In genomic region chr5:24208540-24209141, GRCh38 we compare ENCODE assay signal across 26 cellular contexts.
DNase-seq lines count a peak whose midpoint lies in the region; ATAC-seq and TF ChIP-seq lines count a peak whose summit lies in the region.
"Had no signal": no experiment of that assay in that cellular context is flagged by ENCODE, and none has a peak within 500 bp of the region (broad histone marks: within the 10 kb centered on the region; RNA-seq: fewer than 3 reads in every experiment).

No MANE protein-coding gene starts in this region.

- ATAC-seq in HG03571 (IDR thresholded peaks at IDR 0.05; ENCODE audit: unreplicated experiment), result no peak
- ATAC-seq in HG03196 (IDR thresholded peaks at IDR 0.05; ENCODE audit: unreplicated experiment), result no peak
- ATAC-seq: activated CD8-positive, alpha-beta memory T cell treated with anti-CD3 and anti-CD28 coated beads, Interleukin-2, amount 10 ng/mL, durations not matched to agents 7 days and 5 days; CD8-positive, alpha-beta T cell; naive thymus-derived CD4-positive, alpha-beta T cell; stimulated activated naive CD8-positive, alpha-beta T cell treated with anti-CD3 and anti-CD28 coated beads, Interleukin-15, Interleukin-2, amounts not matched to agents 100 U/mL and 50 U/mL, for 24 hours had no signal

- H3K9me3 ChIP-seq in A673 (ENCODE audit: low read depth, low read length, poor library complexity, severe bottlenecking) (no peaks in the 10 kb centered on the region), HUES64 (ENCODE audit: insufficient read depth, low read depth, low read length) (peaks cover 9% of the 10 kb centered on the region), endodermal cell (ENCODE audit: control insufficient read depth, low read length) (peaks cover 18% of the 10 kb centered on the region)
- H3K9me3 ChIP-seq: thoracic aorta had no signal

- peaks cover 14% of the 10 kb centered on the region for H3K9me3 Mint-ChIP-seq in endodermal cell

- TF ChIP-seq CTCF in A673 (conservative IDR thresholded peaks at IDR 0.05; ENCODE audit: low read depth, low read length) (no peak), endodermal cell (conservative IDR thresholded peaks at IDR 0.05) (no peak)

- intact Hi-C loops in A673 (cut with micrococcal nuclease; ENCODE audit: unreplicated experiment), result no loop called here

- H3K27me3 ChIP-seq in A673 (replicated peaks; ENCODE audit: insufficient read depth, low read depth, low read length, poor library complexity) (no peaks in the 10 kb centered on the region), HUES64 (ENCODE audit: insufficient read depth, low read length) (no peaks in the 10 kb centered on the region), endodermal cell (ENCODE audit: control insufficient read depth, insufficient read depth, low read length, poor library complexity, severe bottlenecking) (no peaks in the 10 kb centered on the region)
- H3K27me3 ChIP-seq: brain microvascular endothelial cell had no signal

- 33% methylated on average over 5 of the region's 5 CpGs for WGBS in HUES64
- WGBS in endodermal cell (ENCODE audit: insufficient coverage in 1 of 2, insufficient read length in 1 of 2), 2 experiments, result 11 to 40% methylated on average over 3 to 5 of the region's 5 CpGs

- CTCF ChIA-PET in A673 (lab: Charles Lee), result no interaction called here

- H3K4me3 Mint-ChIP-seq in endodermal cell, result no peak overlapping the region
- H3K4me3 Mint-ChIP-seq: activated B cell treated with CpG ODN at 0.5 μM for 24 hours; activated CD8-positive, alpha-beta memory T cell treated with anti-CD3 and anti-CD28 coated beads, Interleukin-2, amount 10 ng/mL, durations not matched to agents 7 days and 5 days; activated naive CD4-positive, alpha-beta T cell treated with anti-CD3 and anti-CD28 coated beads for 36 hours; CD8-positive, alpha-beta T cell; mesothelial cell of epicardium; naive thymus-derived CD4-positive, alpha-beta T cell had no signal

- no peaks in the 10 kb centered on the region for H3K27me3 Mint-ChIP-seq in endodermal cell (ENCODE audit: insufficient read depth)
- H3K27me3 Mint-ChIP-seq: activated B cell treated with CpG ODN at 0.5 μM for 24 hours; activated CD8-positive, alpha-beta memory T cell treated with anti-CD3 and anti-CD28 coated beads, Interleukin-2, amount 10 ng/mL, durations not matched to agents 7 days and 5 days; naive thymus-derived CD4-positive, alpha-beta T cell had no signal

- no TSS peak for BruUV-seq in A673 (replicated peaks; lab: Mats Ljungman, UMichigan)

- no peaks in the 10 kb centered on the region for H3K36me3 Mint-ChIP-seq in endodermal cell (ENCODE audit: low read depth)
- H3K36me3 Mint-ChIP-seq: activated CD8-positive, alpha-beta memory T cell treated with anti-CD3 and anti-CD28 coated beads, Interleukin-2, amount 10 ng/mL, durations not matched to agents 7 days and 5 days; CD8-positive, alpha-beta T cell; mesothelial cell of epicardium; naive thymus-derived CD4-positive, alpha-beta T cell had no signal

- H3K27ac ChIP-seq in A673 (ENCODE audit: low read depth, low read length, poor library complexity, severe bottlenecking), result no peak overlapping the region
- peak overlapping the region; percentile 94; the same call in 1 of the 2 replicates for H3K27ac ChIP-seq in HUES64 (ENCODE audit: low read depth, low read length)
- no peak overlapping the region for H3K27ac ChIP-seq in endodermal cell (ENCODE audit: low read depth, low read length)
- H3K27ac ChIP-seq in substantia nigra (ENCODE audit: low read depth, low read length, poor library complexity, severe bottlenecking), result no peak overlapping the region
- H3K27ac ChIP-seq: brain microvascular endothelial cell, left ventricle myocardium inferior, thoracic aorta had no signal

- no peak overlapping the region for H3K27ac Mint-ChIP-seq in endodermal cell
- H3K27ac Mint-ChIP-seq: activated B cell treated with CpG ODN at 0.5 μM for 24 hours; activated CD8-positive, alpha-beta memory T cell treated with anti-CD3 and anti-CD28 coated beads, Interleukin-2, amount 10 ng/mL, durations not matched to agents 7 days and 5 days; activated naive CD4-positive, alpha-beta T cell treated with anti-CD3 and anti-CD28 coated beads for 36 hours; CD8-positive, alpha-beta T cell; mesothelial cell of epicardium; naive thymus-derived CD4-positive, alpha-beta T cell had no signal

- DNase-seq in A673 (ENCODE audit: low spot score), result peak; percentile 60
- DNase-seq in NCI-H345 treated with DMSO at 0.1 percent for 48 hours (lab: John Stamatoyannopoulos, UW; ENCODE audit: unreplicated experiment), result peak; percentile 98
- peak; percentile 62 for DNase-seq in endodermal cell
- DNase-seq in HK-2 (ENCODE audit: unreplicated experiment), result no peak
- no peak for DNase-seq in substantia nigra (lab: John Stamatoyannopoulos, UW)
- DNase-seq: activated B cell treated with CpG ODN at 0.5 μM for 24 hours; activated CD8-positive, alpha-beta memory T cell treated with anti-CD3 and anti-CD28 coated beads, Interleukin-2, amount 10 ng/mL, durations not matched to agents 7 days and 5 days; activated naive CD4-positive, alpha-beta T cell treated with anti-CD3 and anti-CD28 coated beads for 36 hours; activated T-cell treated with anti-CD3 and anti-CD28 coated beads, Interleukin-2, amount 50 U/mL, for 48 hours; AML-193; brain microvascular endothelial cell; CD8-positive, alpha-beta T cell; HCEC 1CT; islet precursor cell; Kasumi-1; left ventricle myocardium inferior; MV-4-11; naive thymus-derived CD4-positive, alpha-beta T cell; NCI-H2029 treated with DMSO at 0.1 percent for 48 hours; NCI-H510A; stimulated activated naive CD8-positive, alpha-beta T cell treated with anti-CD3 and anti-CD28 coated beads, Interleukin-15, Interleukin-2, amounts not matched to agents 100 U/mL and 50 U/mL, for 24 hours had no signal

- peaks cover 8% of the 10 kb centered on the region for H3K4me1 Mint-ChIP-seq in endodermal cell
- H3K4me1 Mint-ChIP-seq: activated B cell treated with CpG ODN at 0.5 μM for 24 hours; activated CD8-positive, alpha-beta memory T cell treated with anti-CD3 and anti-CD28 coated beads, Interleukin-2, amount 10 ng/mL, durations not matched to agents 7 days and 5 days; mesothelial cell of epicardium; naive thymus-derived CD4-positive, alpha-beta T cell had no signal

- no peak overlapping the region for H3K9ac ChIP-seq in HUES64 (ENCODE audit: low read depth, low read length)
- no peak overlapping the region for H3K9ac ChIP-seq in endodermal cell (ENCODE audit: extremely low read depth, low read length, poor library complexity, severe bottlenecking)

- H3K4me3 ChIP-seq in A673 (ENCODE audit: low read depth, low read length, poor library complexity, severe bottlenecking) (no peak overlapping the region), HUES64 (ENCODE audit: low read length) (no peak overlapping the region), endodermal cell (ENCODE audit: low read length) (no peak overlapping the region)
- H3K4me3 ChIP-seq: left ventricle myocardium inferior, thoracic aorta had no signal

- H3K4me1 ChIP-seq in A673 (ENCODE audit: insufficient read depth, low read length, poor library complexity, severe bottlenecking) (peaks cover 7% of the 10 kb centered on the region), HUES64 (ENCODE audit: insufficient read depth, low read length) (peaks cover 38% of the 10 kb centered on the region), endodermal cell (ENCODE audit: control insufficient read depth, insufficient read depth, low read length) (no peaks in the 10 kb centered on the region)
- H3K4me1 ChIP-seq: left ventricle myocardium inferior had no signal

- POLR2A ChIA-PET in A673 (lab: Charles Lee; ENCODE audit: low non-redundant PET), result no interaction called here

- H3K36me3 ChIP-seq in A673 (ENCODE audit: insufficient read depth, low read length, poor library complexity, severe bottlenecking), result no peaks in the 10 kb centered on the region
- H3K36me3 ChIP-seq in HUES64 (ENCODE audit: insufficient read depth, low read length), result no peaks in the 10 kb centered on the region
- H3K36me3 ChIP-seq in endodermal cell (ENCODE audit: control insufficient read depth, insufficient read depth, low read length), result no peaks in the 10 kb centered on the region
- H3K36me3 ChIP-seq: brain microvascular endothelial cell, left ventricle myocardium inferior, thoracic aorta had no signal

Comparison
In these comparisons a context has a peak if more than half of its experiments do, and no peak if none do; other contexts are left out.
1. DNase-seq: peak in A673 (single experiment), NCI-H345 treated with DMSO at 0.1 percent for 48 hours (single experiment) and endodermal cell (single experiment); none in HK-2 (single experiment) and substantia nigra (0 of 49).